In genomic region chr22:49879871-49880270, GRCh38 we compare ENCODE assay signal across 20 cellular contexts. TPM values are rescaled to one million over a fixed set of nuclear protein-coding genes. Genes with fewer than 3 reads are reported as not detected.
DNase-seq lines count a peak whose midpoint lies in the region; ATAC-seq and TF ChIP-seq lines count a peak whose summit lies in the region.
"Had no signal": no experiment of that assay in that cellular context is flagged by ENCODE, and none has a peak within 500 bp of the region (broad histone marks: within the 10 kb centered on the region; RNA-seq: fewer than 3 reads in every experiment).

No MANE protein-coding gene starts in this region.

- H3K9me3 ChIP-seq in colonic mucosa (no peaks in the 10 kb centered on the region), MG63 (peaks cover 9% of the 10 kb centered on the region)
- H3K9me3 ChIP-seq: Caco-2, neutrophil, right atrium auricular region, stomach had no signal

- peaks cover 47% of the 10 kb centered on the region for H3K36me3 Mint-ChIP-seq in activated T-cell treated with anti-CD3 and anti-CD28 coated beads, Interleukin-2, amount 50 U/mL, for 24 hours (ENCODE audit: low read depth)
- H3K36me3 Mint-ChIP-seq in chondrocyte (ENCODE audit: low read depth): peaks cover 17% of the 10 kb centered on the region
- peaks cover 48% of the 10 kb centered on the region for H3K36me3 Mint-ChIP-seq in stimulated activated effector memory CD8-positive, alpha-beta T cell treated with anti-CD3 and anti-CD28 coated beads, Interleukin-12 subunit alpha, Interleukin-12 subunit beta, amount 100 ng/mL, for 72 hours

- H3K27ac Mint-ChIP-seq in activated T-cell treated with anti-CD3 and anti-CD28 coated beads, Interleukin-2, amount 50 U/mL, for 24 hours: peak overlapping the region; percentile 62
- H3K27ac Mint-ChIP-seq in chondrocyte (ENCODE audit: unreplicated experiment): peak overlapping the region; percentile 41
- H3K27ac Mint-ChIP-seq in stimulated activated effector memory CD8-positive, alpha-beta T cell treated with anti-CD3 and anti-CD28 coated beads, Interleukin-12 subunit alpha, Interleukin-12 subunit beta, amount 100 ng/mL, for 72 hours: peak overlapping the region; percentile 79

- H3K4me1 ChIP-seq in colonic mucosa: no peaks in the 10 kb centered on the region
- H3K4me1 ChIP-seq: Caco-2, right atrium auricular region, stomach had no signal

- H3K27ac ChIP-seq in colonic mucosa: no peak overlapping the region
- H3K27ac ChIP-seq: neutrophil, right atrium auricular region, stomach had no signal

- no peaks in the 10 kb centered on the region for H3K27me3 ChIP-seq in colonic mucosa
- no peaks in the 10 kb centered on the region for H3K27me3 ChIP-seq in MG63
- H3K27me3 ChIP-seq: neutrophil, right atrium auricular region, stomach had no signal

- H3K27me3 Mint-ChIP-seq in activated T-cell treated with anti-CD3 and anti-CD28 coated beads, Interleukin-2, amount 50 U/mL, for 24 hours: no peaks in the 10 kb centered on the region
- no peaks in the 10 kb centered on the region for H3K27me3 Mint-ChIP-seq in chondrocyte (ENCODE audit: low read depth)
- H3K27me3 Mint-ChIP-seq: T-cell had no signal

- DNase-seq in activated T-cell treated with anti-CD3 and anti-CD28 coated beads, Interleukin-2, amount 50 U/mL, for 24 hours: no peak
- no peak for DNase-seq in activated T-cell treated with anti-CD3 and anti-CD28 coated beads for 4 hours
- DNase-seq in Jurkat, Clone E6-1 (ENCODE audit: low read depth, low spot score): no peak
- DNase-seq in chondrocyte (ENCODE audit: low spot score): no peak
- no peak for DNase-seq in stimulated activated effector memory CD8-positive, alpha-beta T cell treated with anti-CD3 and anti-CD28 coated beads, Interleukin-12 subunit alpha, Interleukin-12 subunit beta, amount 100 ng/mL, for 72 hours (ENCODE audit: low spot score in 2 of 2)
- DNase-seq in colonic mucosa: no peak
- no peak for DNase-seq in globus pallidus (ENCODE audit: low spot score)
- DNase-seq in MG63: no peak
- DNase-seq: activated CD4-positive, CD25-positive, alpha-beta regulatory T cell treated with anti-CD3 and anti-CD28 coated beads, Interleukin-2, amount 50 U/mL, for 72 hours; Caco-2; EL; hypothalamus; midbrain; MM.1S; NCI-H1694; NCI-H345; stomach had no signal

- no peak for TF ChIP-seq CTCF in chondrocyte (IDR thresholded peaks at IDR 0.05)
- no peak for TF ChIP-seq CTCF in colonic mucosa (IDR thresholded peaks at IDR 0.05)

- intact Hi-C loops in colonic mucosa (cut with DNase I): no loop called here

- no peak overlapping the region for H3K4me3 Mint-ChIP-seq in activated T-cell treated with anti-CD3 and anti-CD28 coated beads, Interleukin-2, amount 50 U/mL, for 24 hours
- H3K4me3 Mint-ChIP-seq in chondrocyte (ENCODE audit: unreplicated experiment): peak overlapping the region; percentile 31
- peak overlapping the region; percentile 67 for H3K4me3 Mint-ChIP-seq in stimulated activated effector memory CD8-positive, alpha-beta T cell treated with anti-CD3 and anti-CD28 coated beads, Interleukin-12 subunit alpha, Interleukin-12 subunit beta, amount 100 ng/mL, for 72 hours

- no peaks in the 10 kb centered on the region for H3K9me3 Mint-ChIP-seq in activated T-cell treated with anti-CD3 and anti-CD28 coated beads, Interleukin-2, amount 50 U/mL, for 24 hours
- H3K9me3 Mint-ChIP-seq in chondrocyte (ENCODE audit: low read depth): peaks cover 2% of the 10 kb centered on the region
- no peaks in the 10 kb centered on the region for H3K9me3 Mint-ChIP-seq in stimulated activated effector memory CD8-positive, alpha-beta T cell treated with anti-CD3 and anti-CD28 coated beads, Interleukin-12 subunit alpha, Interleukin-12 subunit beta, amount 100 ng/mL, for 72 hours
- H3K9me3 Mint-ChIP-seq: T-cell had no signal

- peaks cover 32% of the 10 kb centered on the region for H3K4me1 Mint-ChIP-seq in activated T-cell treated with anti-CD3 and anti-CD28 coated beads, Interleukin-2, amount 50 U/mL, for 24 hours (ENCODE audit: low read depth)
- peaks cover 32% of the 10 kb centered on the region for H3K4me1 Mint-ChIP-seq in chondrocyte (ENCODE audit: low read depth)
- peaks cover 52% of the 10 kb centered on the region for H3K4me1 Mint-ChIP-seq in stimulated activated effector memory CD8-positive, alpha-beta T cell treated with anti-CD3 and anti-CD28 coated beads, Interleukin-12 subunit alpha, Interleukin-12 subunit beta, amount 100 ng/mL, for 72 hours

- peak overlapping the region; percentile 38 for H3K4me3 ChIP-seq in Jurkat, Clone E6-1 (ENCODE audit: low read length)
- H3K4me3 ChIP-seq in colonic mucosa (no peak overlapping the region), MG63 (no peak overlapping the region)
- H3K4me3 ChIP-seq: right atrium auricular region, stomach had no signal

- peak overlapping the region in 1 of 2 donors; percentile 1 for H3K9ac ChIP-seq in colonic mucosa (ENCODE audit: low read depth in 2 of 2, low read length in 2 of 2)

- ATAC-seq in stimulated activated effector memory CD8-positive, alpha-beta T cell treated with anti-CD3 and anti-CD28 coated beads, Interleukin-12 subunit alpha, Interleukin-12 subunit beta, amount 100 ng/mL, for 72 hours: no peak

- H3K36me3 ChIP-seq in colonic mucosa: no peaks in the 10 kb centered on the region
- peaks cover 40% of the 10 kb centered on the region for H3K36me3 ChIP-seq in MG63

RNA-seq across cellular contexts. Expression of gene ZBED4, which starts 26.2 kb away (rescaled TPM):
- polyA plus RNA-seq in Jurkat, Clone E6-1 (2012; ENCODE audit: insufficient read depth, insufficient read length): 38.2 TPM
- total RNA-seq in chondrocyte: 15.3 to 17.6 TPM (median 17.6 TPM) in 3 replicates
- total RNA-seq in colonic mucosa: 10 to 100 TPM; 16.2 to 19.9 TPM
- 5.8 and 9.4 TPM in 2 replicates for total RNA-seq in MG63 (2014; rRNA removed; shearing (Covaris generic); ENCODE audit: low replicate concordance)

RNA-seq across cellular contexts. Expression of gene ALG12, which starts 38.4 kb away (rescaled TPM):
- polyA plus RNA-seq in Jurkat, Clone E6-1 (2012; ENCODE audit: insufficient read depth, insufficient read length): 40.5 TPM
- total RNA-seq in chondrocyte: 18.7 to 27.3 TPM (median 20.6 TPM) in 3 replicates
- 10 to 100 TPM; 17.8 to 43.5 TPM for total RNA-seq in colonic mucosa
- 14.1 and 34.2 TPM in 2 replicates for total RNA-seq in MG63 (2014; rRNA removed; shearing (Covaris generic); ENCODE audit: low replicate concordance)

RNA-seq across cellular contexts. Expression of gene CRELD2, which starts 38.6 kb away (rescaled TPM):
- polyA plus RNA-seq in Jurkat, Clone E6-1 (2012; ENCODE audit: insufficient read depth, insufficient read length): 52.0 TPM
- 44.3 to 117 TPM (median 49.9 TPM) in 3 replicates for total RNA-seq in chondrocyte
- 100 to 1,000 TPM in 1 of 2 donors, 10 to 100 TPM in 1; 43.6 to 133 TPM for total RNA-seq in colonic mucosa
- total RNA-seq in MG63 (2014; rRNA removed; shearing (Covaris generic); ENCODE audit: low replicate concordance): 41.8 and 71.8 TPM in 2 replicates

RNA-seq across cellular contexts. Expression of gene BRD1, which starts 52.2 kb away (rescaled TPM):
- polyA plus RNA-seq in Jurkat, Clone E6-1 (2012; ENCODE audit: insufficient read depth, insufficient read length): 31.7 TPM
- 27.7 to 29.5 TPM (median 29.5 TPM) in 3 replicates for total RNA-seq in chondrocyte
- total RNA-seq in colonic mucosa: 10 to 100 TPM; 32.7 to 37.7 TPM
- total RNA-seq in MG63 (2014; rRNA removed; shearing (Covaris generic); ENCODE audit: low replicate concordance): 17.3 and 18.0 TPM in 2 replicates
